19 cellular contexts compared by ENCODE assay signal in genomic region chr15:66629817-66630576, GRCh38.
DNase-seq lines count a peak whose midpoint lies in the region; ATAC-seq and TF ChIP-seq lines count a peak whose summit lies in the region.
"Had no signal": no experiment of that assay in that cellular context is flagged by ENCODE, and none has a peak within 500 bp of the region (broad histone marks: within the 10 kb centered on the region; RNA-seq: fewer than 3 reads in every experiment).

No MANE protein-coding gene starts in this region.

- intact Hi-C loops in dendritic cell treated with granulocyte-macrophage colony-stimulating factor and Interleukin-4, amounts not matched to agents 40 ng/mL and 50 ng/mL, for 4 days (cut with micrococcal nuclease), result no loop called here

- H3K4me3 Mint-ChIP-seq in dendritic cell treated with granulocyte-macrophage colony-stimulating factor and Interleukin-4, amounts not matched to agents 40 ng/mL and 50 ng/mL, for 4 days, result no peak overlapping the region
- H3K4me3 Mint-ChIP-seq in nephron progenitor cell, result peak overlapping the region; percentile 42
- H3K4me3 Mint-ChIP-seq in activated T-cell treated with anti-CD3 and anti-CD28 coated beads, Interleukin-2, amount 50 U/mL, for 72 hours, result no peak overlapping the region
- H3K4me3 Mint-ChIP-seq: CD8-positive, alpha-beta T cell; naive thymus-derived CD4-positive, alpha-beta T cell; stimulated activated memory B cell treated with anti-CD40 and anti-IgM and Interleukin-4, amounts not matched to agents 10 μg/mL and 1 μg/mL and 100 μg/mL, for 72 hours had no signal

- in situ Hi-C loops in G401 (cut with HindIII; ENCODE audit: low sequenced_read_pairs), result no loop called here

- no peaks in the 10 kb centered on the region for H3K9me3 Mint-ChIP-seq in dendritic cell treated with granulocyte-macrophage colony-stimulating factor and Interleukin-4, amounts not matched to agents 40 ng/mL and 50 ng/mL, for 4 days
- H3K9me3 Mint-ChIP-seq in nephron progenitor cell, result no peaks in the 10 kb centered on the region
- no peaks in the 10 kb centered on the region for H3K9me3 Mint-ChIP-seq in activated T-cell treated with anti-CD3 and anti-CD28 coated beads, Interleukin-2, amount 50 U/mL, for 72 hours
- H3K9me3 Mint-ChIP-seq: CD8-positive, alpha-beta T cell; naive thymus-derived CD4-positive, alpha-beta T cell; stimulated activated memory B cell treated with anti-CD40 and anti-IgM and Interleukin-4, amounts not matched to agents 10 μg/mL and 1 μg/mL and 100 μg/mL, for 72 hours had no signal

- TF ChIP-seq CTCF in nephron progenitor cell (IDR thresholded peaks at IDR 0.05), result no peak

- ATAC-seq in HG02852 (IDR thresholded peaks at IDR 0.05; ENCODE audit: unreplicated experiment) (no peak), HG02981 (IDR thresholded peaks at IDR 0.05; ENCODE audit: unreplicated experiment) (no peak)
- ATAC-seq in activated T-cell treated with anti-CD3 and anti-CD28 coated beads, Interleukin-2, amount 50 U/mL, for 72 hours (replicated peaks in 1 of 2), result no peak
- ATAC-seq: CD8-positive, alpha-beta T cell; naive thymus-derived CD4-positive, alpha-beta T cell; stimulated activated memory B cell treated with anti-CD40 and anti-IgM and Interleukin-4, amounts not matched to agents 10 μg/mL and 1 μg/mL and 100 μg/mL, for 72 hours had no signal

- peak overlapping the region; percentile 14 for H3K27ac Mint-ChIP-seq in dendritic cell treated with granulocyte-macrophage colony-stimulating factor and Interleukin-4, amounts not matched to agents 40 ng/mL and 50 ng/mL, for 4 days
- H3K27ac Mint-ChIP-seq in nephron progenitor cell, result peak overlapping the region; percentile 59
- no peak overlapping the region for H3K27ac Mint-ChIP-seq in activated T-cell treated with anti-CD3 and anti-CD28 coated beads, Interleukin-2, amount 50 U/mL, for 72 hours
- H3K27ac Mint-ChIP-seq: CD8-positive, alpha-beta T cell; stimulated activated memory B cell treated with anti-CD40 and anti-IgM and Interleukin-4, amounts not matched to agents 10 μg/mL and 1 μg/mL and 100 μg/mL, for 72 hours had no signal

- peaks cover 4% of the 10 kb centered on the region for H3K27me3 Mint-ChIP-seq in dendritic cell treated with granulocyte-macrophage colony-stimulating factor and Interleukin-4, amounts not matched to agents 40 ng/mL and 50 ng/mL, for 4 days
- H3K27me3 Mint-ChIP-seq in nephron progenitor cell (ENCODE audit: low read depth, poor library complexity), result no peaks in the 10 kb centered on the region
- H3K27me3 Mint-ChIP-seq in activated T-cell treated with anti-CD3 and anti-CD28 coated beads, Interleukin-2, amount 50 U/mL, for 72 hours (ENCODE audit: low read depth), result no peaks in the 10 kb centered on the region
- H3K27me3 Mint-ChIP-seq: stimulated activated memory B cell treated with anti-CD40 and anti-IgM and Interleukin-4, amounts not matched to agents 10 μg/mL and 1 μg/mL and 100 μg/mL, for 72 hours had no signal

- DNase-seq in G401 (ENCODE audit: low spot score), result peak; percentile 88
- peak; percentile 23 for DNase-seq in HuH-7.5 (ENCODE audit: low spot score)
- no peak for DNase-seq in nephron progenitor cell
- no peak for DNase-seq in activated T-cell treated with anti-CD3 and anti-CD28 coated beads, Interleukin-2, amount 50 U/mL, for 72 hours
- DNase-seq: activated CD4-positive, alpha-beta T cell treated with anti-CD3 and anti-CD28 coated beads, Interleukin-2, amount 50 U/mL, for 1 hour; activated CD8-positive, alpha-beta memory T cell treated with anti-CD3 and anti-CD28 coated beads, Interleukin-2, amount 50 U/mL, for 4 hours; activated gamma-delta T cell; CD8-positive, alpha-beta T cell; DMS79 treated with DMSO at 0.1 percent for 48 hours; foreskin fibroblast; mammary epithelial cell; naive thymus-derived CD4-positive, alpha-beta T cell; NCI-H1417; NCI-H2107; NCI-H510A treated with DMSO at 0.1 percent for 48 hours had no signal

- no peaks in the 10 kb centered on the region for H3K36me3 Mint-ChIP-seq in dendritic cell treated with granulocyte-macrophage colony-stimulating factor and Interleukin-4, amounts not matched to agents 40 ng/mL and 50 ng/mL, for 4 days (ENCODE audit: low read depth)
- no peaks in the 10 kb centered on the region for H3K36me3 Mint-ChIP-seq in nephron progenitor cell (ENCODE audit: low read depth)
- H3K36me3 Mint-ChIP-seq in activated T-cell treated with anti-CD3 and anti-CD28 coated beads, Interleukin-2, amount 50 U/mL, for 72 hours (ENCODE audit: insufficient read depth in 2 of 2), result no peaks in the 10 kb centered on the region
- H3K36me3 Mint-ChIP-seq: CD8-positive, alpha-beta T cell; naive thymus-derived CD4-positive, alpha-beta T cell; stimulated activated memory B cell treated with anti-CD40 and anti-IgM and Interleukin-4, amounts not matched to agents 10 μg/mL and 1 μg/mL and 100 μg/mL, for 72 hours had no signal

- H3K4me1 Mint-ChIP-seq in dendritic cell treated with granulocyte-macrophage colony-stimulating factor and Interleukin-4, amounts not matched to agents 40 ng/mL and 50 ng/mL, for 4 days (ENCODE audit: low read depth), result peaks cover 35% of the 10 kb centered on the region
- peaks cover 62% of the 10 kb centered on the region for H3K4me1 Mint-ChIP-seq in nephron progenitor cell
- H3K4me1 Mint-ChIP-seq in activated T-cell treated with anti-CD3 and anti-CD28 coated beads, Interleukin-2, amount 50 U/mL, for 72 hours (ENCODE audit: low read depth), result no peaks in the 10 kb centered on the region
- H3K4me1 Mint-ChIP-seq: naive thymus-derived CD4-positive, alpha-beta T cell; stimulated activated memory B cell treated with anti-CD40 and anti-IgM and Interleukin-4, amounts not matched to agents 10 μg/mL and 1 μg/mL and 100 μg/mL, for 72 hours had no signal

Comparison
In these comparisons a context has a peak if more than half of its experiments do, and no peak if none do; other contexts are left out.
1. DNase-seq: peak in G401 (single experiment) and HuH-7.5 (single experiment); none in nephron progenitor cell (single experiment) and activated T-cell treated with anti-CD3 and anti-CD28 coated beads, Interleukin-2, amount 50 U/mL, for 72 hours (0 of 2).